ENCODE assay signal across 11 cellular contexts in the genomic region with DNA sequence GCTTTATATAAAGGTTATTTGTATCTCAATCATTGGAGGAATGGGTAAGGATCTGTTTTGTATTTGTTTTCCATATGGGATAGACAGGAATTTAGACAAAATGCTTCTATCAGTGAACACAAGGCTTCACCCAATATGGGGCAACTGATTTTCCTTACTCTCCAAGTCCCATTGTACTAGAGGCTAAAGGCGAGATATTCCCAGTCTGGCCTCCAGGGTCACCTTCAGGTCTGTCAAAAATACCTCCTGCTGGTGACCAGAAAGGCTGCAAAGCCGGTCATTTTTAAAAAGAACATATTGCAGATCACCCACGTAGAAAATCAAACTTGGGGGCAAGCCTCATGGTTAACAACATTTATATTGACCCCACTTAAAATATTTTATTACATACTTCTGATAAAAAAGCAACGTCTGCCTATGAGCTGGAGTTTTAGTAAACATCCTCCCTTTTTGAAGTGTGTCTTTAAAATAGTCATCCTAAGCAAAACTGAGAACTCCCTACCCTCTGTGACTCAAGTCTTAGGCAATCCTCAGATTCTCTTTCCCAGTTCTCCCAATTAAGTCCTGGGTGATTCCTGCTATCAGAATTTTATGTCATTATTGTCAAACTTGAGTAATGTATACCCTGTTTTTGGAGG.
A peak's percentile ranks its signal among the peaks of the same experiment; 100 is the strongest.
DNase-seq lines count a peak whose midpoint lies in the region; ATAC-seq, FAIRE-seq and TF ChIP-seq lines count a peak whose summit lies in the region.
"Had no signal": no experiment of that assay in that cellular context is flagged by ENCODE, and none has a peak within 500 bp of the region (broad histone marks: within the 10 kb centered on the region; RNA-seq: fewer than 3 reads in every experiment).

No MANE protein-coding gene starts in this region.

- no peaks in the 10 kb centered on the region for H3K4me1 Mint-ChIP-seq in glutamatergic neuron (ENCODE audit: low read depth, unreplicated experiment)

- H3K4me1 ChIP-seq in ACC112 (ENCODE audit: control insufficient read depth, insufficient read depth, low read length, unreplicated experiment) (peaks cover 12% of the 10 kb centered on the region), Peyer's patch (no peaks in the 10 kb centered on the region)

- H3K9me3 ChIP-seq in Peyer's patch: no peaks in the 10 kb centered on the region

- no peak overlapping the region for H3K4me3 Mint-ChIP-seq in glutamatergic neuron (ENCODE audit: unreplicated experiment)
- H3K4me3 Mint-ChIP-seq: stimulated activated naive CD8-positive, alpha-beta T cell treated with anti-CD3 and anti-CD28 coated beads, Interleukin-15, Interleukin-2, amounts not matched to agents 100 ng/mL and 50 ng/mL, for 24 hours had no signal

- peak overlapping the region; percentile 40 for H2AFZ ChIP-seq in ACC112 (ENCODE audit: low read length, unreplicated experiment)

- DNase-seq in H54 (ENCODE audit: insufficient read length, low spot score) (no peak), glutamatergic neuron (no peak), Peyer's patch (no peak), amygdala (lab: John Stamatoyannopoulos, UW) (no peak)
- no peak for DNase-seq in stimulated activated CD4-positive, alpha-beta T cell treated with anti-CD3 and anti-CD28 coated beads, Interleukin-15, amount 100 ng/mL, for 24 hours
- DNase-seq: Right ventricle myocardium superior had no signal

- peak; percentile 89 for FAIRE-seq in H54 (lab: Jason Lieb, UNC)

- ATAC-seq in GM19324 (IDR thresholded peaks at IDR 0.05; ENCODE audit: low FRiP score, unreplicated experiment): no peak
- ATAC-seq: left lobe of liver had no signal

- peaks cover 4% of the 10 kb centered on the region for H3K27me3 Mint-ChIP-seq in glutamatergic neuron (ENCODE audit: unreplicated experiment)

- H3K27me3 ChIP-seq in ACC112 (ENCODE audit: insufficient read depth, low read length) (no peaks in the 10 kb centered on the region), Peyer's patch (no peaks in the 10 kb centered on the region)

- no peak overlapping the region for H3K27ac Mint-ChIP-seq in glutamatergic neuron (ENCODE audit: unreplicated experiment)
- H3K27ac Mint-ChIP-seq: stimulated activated naive CD8-positive, alpha-beta T cell treated with anti-CD3 and anti-CD28 coated beads, Interleukin-15, Interleukin-2, amounts not matched to agents 100 ng/mL and 50 ng/mL, for 24 hours had no signal

- TF ChIP-seq CTCF in VCaP (conservative IDR thresholded peaks at IDR 0.05) (peak; percentile 32), glutamatergic neuron (IDR thresholded peaks at IDR 0.05; ENCODE audit: partially characterized antibody, unreplicated experiment) (peak; percentile 41), Peyer's patch (IDR thresholded peaks at IDR 0.05) (no peak)

- H3K4me3 ChIP-seq in ACC112 (ENCODE audit: low read depth, low read length): no peak overlapping the region
- no peak overlapping the region for H3K4me3 ChIP-seq in Peyer's patch

- no peaks in the 10 kb centered on the region for H3K79me2 ChIP-seq in ACC112 (ENCODE audit: control insufficient read depth, insufficient read depth, low read length, unreplicated experiment)

- peak overlapping the region; percentile 58 for H3K27ac ChIP-seq in ACC112 (ENCODE audit: low read depth, low read length)
- no peak overlapping the region for H3K27ac ChIP-seq in VCaP
- no peak overlapping the region for H3K27ac ChIP-seq in Peyer's patch

- no peak for TF ChIP-seq POLR2A in H54 (IDR thresholded peaks at IDR 0.05; ENCODE audit: low read depth, low read length)
- no peak for TF ChIP-seq POLR2A in Peyer's patch (IDR thresholded peaks at IDR 0.05)

- H3K36me3 ChIP-seq in ACC112 (ENCODE audit: insufficient read depth, low read length): peaks cover 3% of the 10 kb centered on the region; the same call in 1 of the 2 replicates
- no peaks in the 10 kb centered on the region for H3K36me3 ChIP-seq in Peyer's patch

- no peaks in the 10 kb centered on the region for H3K36me3 Mint-ChIP-seq in glutamatergic neuron (ENCODE audit: unreplicated experiment)

- H3K9me3 Mint-ChIP-seq in glutamatergic neuron (ENCODE audit: unreplicated experiment): no peaks in the 10 kb centered on the region

Comparison
In these comparisons a context has a peak if more than half of its experiments do, and no peak if none do; other contexts are left out.
1. CTCF ChIP-seq: peak in VCaP (single experiment) and glutamatergic neuron (single experiment); none in Peyer's patch (0 of 6).